Comparison of ENCODE assay signal across 1 cellular context in the genomic region with DNA sequence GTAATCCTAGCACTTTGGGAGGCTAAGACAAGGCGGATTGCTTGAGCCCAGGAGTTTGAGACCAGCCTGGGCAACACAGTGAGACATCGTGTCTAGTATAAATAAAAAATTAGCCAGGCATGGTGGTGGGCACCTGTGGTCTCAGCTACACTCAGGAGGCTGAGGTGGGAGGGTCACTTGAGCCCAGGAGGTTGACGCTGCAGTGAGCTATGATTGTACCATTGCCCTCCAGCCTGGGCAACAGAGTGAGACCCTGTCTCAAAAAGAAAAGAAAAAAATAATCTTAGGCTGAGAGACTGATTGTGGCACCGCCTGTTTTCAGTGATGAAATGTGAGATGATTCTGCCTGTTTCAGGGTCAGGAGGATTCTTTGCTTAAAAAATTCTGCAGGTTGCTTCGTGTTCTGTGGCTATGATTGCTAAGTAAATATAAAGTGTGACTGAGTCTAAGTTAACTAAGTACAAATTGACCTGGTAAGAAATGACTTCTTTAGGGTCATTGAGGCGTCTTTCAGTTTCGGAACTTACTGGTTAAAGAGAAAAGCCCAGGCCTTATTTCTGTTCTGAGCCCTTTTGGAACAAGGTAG.
TF ChIP-seq lines count a peak whose summit lies in the region.

No MANE protein-coding gene starts in this region.

TF ChIP-seq in HEK293, 187 proteins besides CTCF, POLR2A, EP300 and RAD21:
- TF ChIP-seq ZNF830 (tag by site-specific recombination; IDR thresholded peaks at IDR 0.05; ENCODE audit: low read depth) (no peak), ZBTB17 (tag by site-specific recombination; IDR thresholded peaks at IDR 0.05) (no peak), ZNF501 (tag by site-specific recombination; IDR thresholded peaks at IDR 0.05) (no peak), ZNF121 (tag by site-specific recombination; IDR thresholded peaks at IDR 0.05) (peak; percentile 64; the same call in 1 of the 2 replicates)
- TF ChIP-seq, protein P1, sequence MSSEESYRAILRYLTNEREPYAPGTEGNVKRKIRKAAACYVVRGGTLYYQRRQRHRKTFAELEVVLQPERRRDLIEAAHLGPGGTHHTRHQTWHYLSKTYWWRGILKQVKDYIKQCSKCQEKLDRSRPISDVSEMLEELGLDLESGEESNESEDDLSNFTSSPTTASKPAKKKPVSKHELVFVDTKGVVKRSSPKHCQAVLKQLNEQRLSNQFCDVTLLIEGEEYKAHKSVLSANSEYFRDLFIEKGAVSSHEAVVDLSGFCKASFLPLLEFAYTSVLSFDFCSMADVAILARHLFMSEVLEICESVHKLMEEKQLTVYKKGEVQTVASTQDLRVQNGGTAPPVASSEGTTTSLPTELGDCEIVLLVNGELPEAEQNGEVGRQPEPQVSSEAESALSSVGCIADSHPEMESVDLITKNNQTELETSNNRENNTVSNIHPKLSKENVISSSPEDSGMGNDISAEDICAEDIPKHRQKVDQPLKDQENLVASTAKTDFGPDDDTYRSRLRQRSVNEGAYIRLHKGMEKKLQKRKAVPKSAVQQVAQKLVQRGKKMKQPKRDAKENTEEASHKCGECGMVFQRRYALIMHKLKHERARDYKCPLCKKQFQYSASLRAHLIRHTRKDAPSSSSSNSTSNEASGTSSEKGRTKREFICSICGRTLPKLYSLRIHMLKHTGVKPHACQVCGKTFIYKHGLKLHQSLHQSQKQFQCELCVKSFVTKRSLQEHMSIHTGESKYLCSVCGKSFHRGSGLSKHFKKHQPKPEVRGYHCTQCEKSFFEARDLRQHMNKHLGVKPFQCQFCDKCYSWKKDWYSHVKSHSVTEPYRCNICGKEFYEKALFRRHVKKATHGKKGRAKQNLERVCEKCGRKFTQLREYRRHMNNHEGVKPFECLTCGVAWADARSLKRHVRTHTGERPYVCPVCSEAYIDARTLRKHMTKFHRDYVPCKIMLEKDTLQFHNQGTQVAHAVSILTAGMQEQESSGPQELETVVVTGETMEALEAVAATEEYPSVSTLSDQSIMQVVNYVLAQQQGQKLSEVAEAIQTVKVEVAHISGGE (tag by site-specific recombination; conservative IDR thresholded peaks at IDR 0.05; ENCODE audit: low read depth), result no peak
- TF ChIP-seq, protein P2, sequence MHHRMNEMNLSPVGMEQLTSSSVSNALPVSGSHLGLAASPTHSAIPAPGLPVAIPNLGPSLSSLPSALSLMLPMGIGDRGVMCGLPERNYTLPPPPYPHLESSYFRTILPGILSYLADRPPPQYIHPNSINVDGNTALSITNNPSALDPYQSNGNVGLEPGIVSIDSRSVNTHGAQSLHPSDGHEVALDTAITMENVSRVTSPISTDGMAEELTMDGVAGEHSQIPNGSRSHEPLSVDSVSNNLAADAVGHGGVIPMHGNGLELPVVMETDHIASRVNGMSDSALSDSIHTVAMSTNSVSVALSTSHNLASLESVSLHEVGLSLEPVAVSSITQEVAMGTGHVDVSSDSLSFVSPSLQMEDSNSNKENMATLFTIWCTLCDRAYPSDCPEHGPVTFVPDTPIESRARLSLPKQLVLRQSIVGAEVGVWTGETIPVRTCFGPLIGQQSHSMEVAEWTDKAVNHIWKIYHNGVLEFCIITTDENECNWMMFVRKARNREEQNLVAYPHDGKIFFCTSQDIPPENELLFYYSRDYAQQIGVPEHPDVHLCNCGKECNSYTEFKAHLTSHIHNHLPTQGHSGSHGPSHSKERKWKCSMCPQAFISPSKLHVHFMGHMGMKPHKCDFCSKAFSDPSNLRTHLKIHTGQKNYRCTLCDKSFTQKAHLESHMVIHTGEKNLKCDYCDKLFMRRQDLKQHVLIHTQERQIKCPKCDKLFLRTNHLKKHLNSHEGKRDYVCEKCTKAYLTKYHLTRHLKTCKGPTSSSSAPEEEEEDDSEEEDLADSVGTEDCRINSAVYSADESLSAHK (tag by site-specific recombination; IDR thresholded peaks at IDR 0.05), result no peak
